8 cellular contexts compared by ENCODE assay signal in the genomic region with DNA sequence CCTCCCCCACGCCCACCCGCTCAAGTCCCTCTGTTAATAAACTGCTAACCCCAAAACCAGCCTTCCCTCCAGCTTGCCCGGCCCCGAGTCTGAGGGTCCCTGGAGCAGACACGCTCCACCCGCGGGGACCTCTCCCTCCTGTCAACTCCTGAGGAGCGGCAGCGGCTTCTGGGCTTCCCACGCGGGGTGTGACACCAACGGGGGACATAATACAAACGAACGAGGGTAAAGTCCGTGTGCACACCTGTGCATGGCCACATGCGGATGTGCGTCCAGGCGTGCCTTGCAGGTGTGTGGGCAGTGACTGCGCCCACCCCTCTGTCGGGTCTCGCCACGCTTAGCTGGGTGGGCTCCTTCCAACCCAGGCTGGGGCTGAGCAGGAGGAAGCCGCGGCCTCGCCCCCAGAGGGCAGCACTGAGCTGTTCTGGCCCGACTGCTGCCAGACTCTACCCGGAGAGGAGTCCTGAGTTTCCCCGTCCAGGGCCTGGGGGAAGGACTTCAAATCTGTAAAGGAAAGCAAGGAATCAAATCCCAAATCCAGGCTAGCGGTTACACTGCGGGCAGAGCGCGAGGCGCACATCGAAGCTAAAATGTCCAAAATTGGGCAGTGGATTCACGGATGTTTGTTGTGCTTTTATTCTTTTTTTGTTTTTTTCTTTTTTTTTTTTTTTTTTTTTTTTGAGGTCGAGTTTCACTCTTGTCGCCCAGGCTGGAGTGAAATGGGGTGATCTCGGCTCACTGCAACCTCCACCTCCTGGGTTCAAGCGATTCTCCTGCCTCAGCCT. TPM values are rescaled to one million over a fixed set of nuclear protein-coding genes. Genes with fewer than 3 reads are reported as not detected.
A peak's percentile ranks its signal among the peaks of the same experiment; 100 is the strongest.
DNase-seq lines count a peak whose midpoint lies in the region; ATAC-seq and TF ChIP-seq lines count a peak whose summit lies in the region.

No MANE protein-coding gene starts in this region.

- no peaks in the 10 kb centered on the region for H3K27me3 ChIP-seq in psoas muscle (ENCODE audit: insufficient read depth in 3 of 3, low read length in 2 of 3)
- no peaks in the 10 kb centered on the region for H3K27me3 ChIP-seq in upper lobe of right lung

- H3K4me1 ChIP-seq in psoas muscle (peaks cover 9% of the 10 kb centered on the region), upper lobe of right lung (peaks cover 15% of the 10 kb centered on the region)

- peak; percentile 57 for ATAC-seq in GM21381 (IDR thresholded peaks at IDR 0.05; ENCODE audit: unreplicated experiment)
- peak; percentile 96 for ATAC-seq in left ventricle myocardium superior
- ATAC-seq in psoas muscle = peak; percentile 95 to 98 (median 96)
- ATAC-seq in upper lobe of right lung = peak; percentile 88

- WGBS in psoas muscle, 3 donors = 4 to 6% (median 6%) methylated on average over 38 to 39 of the region's 39 CpGs

- intact Hi-C loops in left ventricle myocardium superior (cut with micrococcal nuclease) (loop anchor here (10.0 kb wide), 1 partner anchor 104 kb away; no protein-coding TSS in a partner anchor), psoas muscle (cut with DNase I) (loop anchor here (1.0 to 10.0 kb wide), 5 partner anchors 14 to 846 kb away; no protein-coding TSS in a partner anchor), upper lobe of right lung (cut with DNase I) (loop anchor here (5.0 kb wide), 1 partner anchor 101 kb away; no protein-coding TSS in a partner anchor)

- H3K27ac ChIP-seq in psoas muscle = no peak overlapping the region
- no peak overlapping the region for H3K27ac ChIP-seq in upper lobe of right lung

- H3K9me3 ChIP-seq in psoas muscle (no peaks in the 10 kb centered on the region), upper lobe of right lung (no peaks in the 10 kb centered on the region)

- DNase-seq in AG09309 (ENCODE audit: low read depth) (no peak), NCI-H1436 (lab: John Stamatoyannopoulos, UW) (peak; percentile 81), T-helper 2 cell (peak; percentile 68 to 78 (median 77)), amniotic stem cell (lab: John Stamatoyannopoulos, UW) (peak; percentile 27), left ventricle myocardium superior (peak; percentile 90), psoas muscle (peak; percentile 86 to 93), upper lobe of right lung (peak; percentile 94)

- H3K4me3 ChIP-seq in AG09309 (ENCODE audit: control insufficient read depth, low read depth, low read length) = peak overlapping the region; percentile 31
- H3K4me3 ChIP-seq in psoas muscle = peak overlapping the region; percentile 61
- H3K4me3 ChIP-seq in upper lobe of right lung = peak overlapping the region; percentile 43

- TF ChIP-seq CTCF in AG09309 (IDR thresholded peaks at IDR 0.05; ENCODE audit: control insufficient read depth, insufficient read depth, low read depth, low read length, missing control alignments) = peak; percentile 96
- TF ChIP-seq CTCF in psoas muscle (IDR thresholded peaks at IDR 0.05) = peak; percentile 86
- peak; percentile 94 for TF ChIP-seq CTCF in upper lobe of right lung (IDR thresholded peaks at IDR 0.05)

- H3K36me3 ChIP-seq in psoas muscle (ENCODE audit: insufficient read depth in 1 of 2, low read depth in 1 of 2) (no peaks in the 10 kb centered on the region), upper lobe of right lung (no peaks in the 10 kb centered on the region)

RNA-seq across cellular contexts. Expression of a gene that starts 24.2 kb away (rescaled TPM):
- total RNA-seq in left ventricle myocardium superior = not detected
- total RNA-seq in psoas muscle = not detected
- polyA plus RNA-seq in psoas muscle = under 1 TPM; 0.10 to 0.38 (median 0.20) TPM
- 5.9 TPM for total RNA-seq in upper lobe of right lung

RNA-seq across cellular contexts. Expression of a gene that starts 36.0 kb away (rescaled TPM):
- total RNA-seq in left ventricle myocardium superior (not detected), psoas muscle (under 1 TPM in 2 of 4 donors, not detected in 2; 0.21 to 0.26 TPM), upper lobe of right lung (not detected)
- polyA plus RNA-seq in psoas muscle = under 1 TPM in 2 of 3 donors, not detected in 1; 0.07 to 0.09 TPM

RNA-seq across cellular contexts. Expression of a gene that starts 40.1 kb away (rescaled TPM):
- total RNA-seq in left ventricle myocardium superior (1,209 TPM), psoas muscle (1,000 to 10,000 TPM; 1,399 to 2,094 (median 1,752) TPM), upper lobe of right lung (974 TPM)
- polyA plus RNA-seq in psoas muscle = 1,000 to 10,000 TPM; 1,437 to 2,724 (median 2,114) TPM
